ENCODE assay signal across 17 cellular contexts in genomic region chr7:114917211-114917839, GRCh38. TPM values are rescaled to one million over a fixed set of nuclear protein-coding genes. Genes with fewer than 3 reads are reported as not detected.
DNase-seq lines count a peak whose midpoint lies in the region; ATAC-seq, FAIRE-seq and TF ChIP-seq lines count a peak whose summit lies in the region.
"Had no signal": no experiment of that assay in that cellular context is flagged by ENCODE, and none has a peak within 500 bp of the region (broad histone marks: within the 10 kb centered on the region; RNA-seq: fewer than 3 reads in every experiment).

No MANE protein-coding gene starts in this region.

- peak overlapping the region; percentile 94 for H3K27ac Mint-ChIP-seq in activated CD4-positive, alpha-beta T cell treated with anti-CD3 and anti-CD28 coated beads for 36 hours
- H3K27ac Mint-ChIP-seq in activated CD8-positive, alpha-beta T cell treated with anti-CD3 and anti-CD28 coated beads, Interleukin-2, amount 10 ng/mL, durations not matched to agents 7 days and 5 days = peak overlapping the region; percentile 12
- peak overlapping the region in 5 of 6 donors; percentile 15 to 65 (median 39) for H3K27ac Mint-ChIP-seq in naive B cell

- peaks cover 63% of the 10 kb centered on the region for H3K4me1 Mint-ChIP-seq in activated CD4-positive, alpha-beta T cell treated with anti-CD3 and anti-CD28 coated beads for 36 hours
- H3K4me1 Mint-ChIP-seq in activated CD8-positive, alpha-beta T cell treated with anti-CD3 and anti-CD28 coated beads, Interleukin-2, amount 10 ng/mL, durations not matched to agents 7 days and 5 days (ENCODE audit: low read depth) = peaks cover 31% of the 10 kb centered on the region
- peaks cover 23 to 44% (median 36%) of the 10 kb centered on the region in 3 donors for H3K4me1 Mint-ChIP-seq in naive B cell

- POLR2A ChIA-PET in activated CD4-positive, alpha-beta T cell treated with anti-CD3 and anti-CD28 coated beads for 36 hours (lab: Charles Lee) = interaction anchor here (0.6 kb wide), 1 partner anchor 43 kb away, joined by 3 read pairs; no protein-coding TSS in a partner anchor
- POLR2A ChIA-PET in activated CD8-positive, alpha-beta T cell treated with anti-CD3 and anti-CD28 coated beads, Interleukin-2, amount 10 ng/mL, durations not matched to agents 7 days and 5 days (lab: Charles Lee) = interaction anchor here (1.0 kb wide), 1 partner anchor 92 kb away, joined by 3 read pairs; no protein-coding TSS in a partner anchor

- CTCF ChIA-PET in activated CD4-positive, alpha-beta T cell treated with anti-CD3 and anti-CD28 coated beads for 36 hours (lab: Charles Lee) = interaction anchor here (1.4 to 1.5 kb wide), 2 partner anchors 22 to 52 kb away, joined by 3 to 4 read pairs; no protein-coding TSS in a partner anchor
- CTCF ChIA-PET in activated CD8-positive, alpha-beta T cell treated with anti-CD3 and anti-CD28 coated beads, Interleukin-2, amount 10 ng/mL, durations not matched to agents 7 days and 5 days (lab: Charles Lee) = interaction anchor here (1.4 kb wide), 1 partner anchor 52 kb away, joined by 4 read pairs; no protein-coding TSS in a partner anchor

- no peak for DNase-seq in activated CD4-positive, alpha-beta T cell treated with anti-CD3 and anti-CD28 coated beads for 36 hours
- no peak for DNase-seq in activated CD4-positive, alpha-beta T cell treated with anti-CD3 and anti-CD28 coated beads, Interleukin-2, amount 50 U/mL, for 48 hours
- no peak for DNase-seq in GM12892 (ENCODE audit: insufficient read length)
- no peak for DNase-seq in activated CD8-positive, alpha-beta T cell treated with anti-CD3 and anti-CD28 coated beads, Interleukin-2, amount 10 ng/mL, durations not matched to agents 7 days and 5 days
- DNase-seq in naive B cell = no peak
- no peak for DNase-seq in SW480 (ENCODE audit: low spot score)
- no peak for DNase-seq in NCI-H146 treated with DMSO at 0.1 percent for 48 hours (lab: John Stamatoyannopoulos, UW; ENCODE audit: unreplicated experiment)
- DNase-seq: anterior cingulate cortex, GM23248, Karpas-422, NCI-H1417, NCI-H82 had no signal

- FAIRE-seq in GM12892 (lab: Jason Lieb, UNC) = peak; percentile 27
- FAIRE-seq: colon, frontal cortex had no signal

- no peak for TF ChIP-seq POLR2A in GM12892 (IDR thresholded peaks at IDR 0.05; ENCODE audit: low read depth, low read length)

- no peak for ATAC-seq in activated CD4-positive, alpha-beta T cell treated with anti-CD3 and anti-CD28 coated beads for 36 hours
- ATAC-seq in activated CD8-positive, alpha-beta T cell treated with anti-CD3 and anti-CD28 coated beads, Interleukin-2, amount 10 ng/mL, durations not matched to agents 7 days and 5 days = no peak
- no peak for ATAC-seq in naive B cell (ENCODE audit: low read depth in 2 of 2)
- no peak for ATAC-seq in GM19455 (IDR thresholded peaks at IDR 0.05; ENCODE audit: unreplicated experiment)
- ATAC-seq: A549, left lobe of liver had no signal

- intact Hi-C loops in activated CD4-positive, alpha-beta T cell treated with anti-CD3 and anti-CD28 coated beads for 36 hours (cut with DNase I, micrococcal nuclease) = loop anchor here (2.0 to 5.0 kb wide), 2 partner anchors 117 to 120 kb away; no protein-coding TSS in a partner anchor

- H3K4me3 Mint-ChIP-seq in activated CD4-positive, alpha-beta T cell treated with anti-CD3 and anti-CD28 coated beads for 36 hours = peak overlapping the region; percentile 44
- no peak overlapping the region for H3K4me3 Mint-ChIP-seq in activated CD8-positive, alpha-beta T cell treated with anti-CD3 and anti-CD28 coated beads, Interleukin-2, amount 10 ng/mL, durations not matched to agents 7 days and 5 days
- peak overlapping the region in 4 of 8 donors; percentile 4 to 57 (median 16) for H3K4me3 Mint-ChIP-seq in naive B cell

- peaks cover 3% of the 10 kb centered on the region for H3K9me3 Mint-ChIP-seq in activated CD4-positive, alpha-beta T cell treated with anti-CD3 and anti-CD28 coated beads for 36 hours (ENCODE audit: low read depth)
- no peaks in the 10 kb centered on the region for H3K9me3 Mint-ChIP-seq in activated CD8-positive, alpha-beta T cell treated with anti-CD3 and anti-CD28 coated beads, Interleukin-2, amount 10 ng/mL, durations not matched to agents 7 days and 5 days (ENCODE audit: insufficient read depth)
- H3K9me3 Mint-ChIP-seq in naive B cell = peaks cover 0 to 1% (median 0%) of the 10 kb centered on the region in 7 donors

- no peaks in the 10 kb centered on the region for H3K27me3 Mint-ChIP-seq in activated CD4-positive, alpha-beta T cell treated with anti-CD3 and anti-CD28 coated beads for 36 hours
- no peaks in the 10 kb centered on the region for H3K27me3 Mint-ChIP-seq in activated CD8-positive, alpha-beta T cell treated with anti-CD3 and anti-CD28 coated beads, Interleukin-2, amount 10 ng/mL, durations not matched to agents 7 days and 5 days (ENCODE audit: low read depth)
- H3K27me3 Mint-ChIP-seq in naive B cell = no peaks in the 10 kb centered on the region

- no peaks in the 10 kb centered on the region for H3K36me3 Mint-ChIP-seq in activated CD4-positive, alpha-beta T cell treated with anti-CD3 and anti-CD28 coated beads for 36 hours (ENCODE audit: low read depth)
- peaks cover 6% of the 10 kb centered on the region for H3K36me3 Mint-ChIP-seq in activated CD8-positive, alpha-beta T cell treated with anti-CD3 and anti-CD28 coated beads, Interleukin-2, amount 10 ng/mL, durations not matched to agents 7 days and 5 days (ENCODE audit: low read depth)
- peaks cover 0 to 6% of the 10 kb centered on the region in 2 donors for H3K36me3 Mint-ChIP-seq in naive B cell

RNA-seq across cellular contexts. Expression of gene MDFIC, which starts 4.6 kb away (rescaled TPM):
- 100 to 1,000 TPM in 1 of 2 experiments, 10 to 100 TPM in 1; 68.4 to 113 TPM for total RNA-seq in activated CD4-positive, alpha-beta T cell treated with anti-CD3 and anti-CD28 coated beads for 36 hours
- 76.6 TPM for polyA plus RNA-seq in GM12892 (2012; ENCODE audit: missing spikeins)
- 10 to 100 TPM; 63.6 to 69.8 TPM for total RNA-seq in activated CD8-positive, alpha-beta T cell treated with anti-CD3 and anti-CD28 coated beads, Interleukin-2, amount 10 ng/mL, durations not matched to agents 7 days and 5 days
- polyA plus RNA-seq in naive B cell (ENCODE audit: low read depth in 6 of 6) = 10 to 100 TPM; 29.0 to 68.6 (median 40.0) TPM

Comparison
In these comparisons a context has a peak if more than half of its experiments do, and no peak if none do; other contexts are left out.
1. H3K27ac Mint-ChIP-seq: peak in every context shown above with its lines; median percentile 94 in activated CD4-positive, alpha-beta T cell treated with anti-CD3 and anti-CD28 coated beads for 36 hours; 39 in naive B cell; 12 in activated CD8-positive, alpha-beta T cell treated with anti-CD3 and anti-CD28 coated beads, Interleukin-2, amount 10 ng/mL, durations not matched to agents 7 days and 5 days.